In the genomic region with DNA sequence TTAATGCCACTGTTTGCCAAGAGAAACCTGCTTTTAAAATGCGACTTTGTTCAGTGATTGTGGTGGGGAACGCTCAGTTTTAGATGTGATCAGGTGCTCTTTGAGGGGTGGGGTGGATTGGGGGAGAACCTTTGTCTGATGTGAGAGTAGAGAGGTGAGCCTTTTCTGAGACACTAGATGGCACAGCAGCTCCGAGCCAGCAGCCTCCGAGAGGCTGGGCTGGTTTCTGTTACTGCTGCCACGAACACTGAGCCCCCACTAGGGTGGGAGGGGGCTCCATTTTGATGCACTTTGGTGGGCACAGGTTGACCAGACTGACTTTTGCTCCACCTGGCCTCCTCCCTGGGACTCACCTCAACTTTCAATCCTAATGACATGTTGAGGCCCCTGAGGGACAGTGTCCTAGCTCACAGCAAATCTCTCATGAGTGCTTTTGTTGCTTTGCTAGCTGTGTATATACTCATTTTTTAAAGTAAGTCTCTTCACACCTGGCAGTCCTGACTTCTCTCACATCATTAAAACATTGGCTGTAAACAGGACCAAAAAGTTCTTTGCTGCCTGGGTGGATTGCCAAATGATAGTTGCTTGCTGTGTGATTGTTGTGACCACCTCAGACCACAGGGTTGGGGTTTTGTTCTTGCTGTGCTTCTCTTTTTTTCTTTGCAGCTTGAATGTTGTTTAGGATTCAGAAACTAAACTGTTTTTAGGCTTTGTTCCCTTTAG, we compare ENCODE assay signal across 1 cellular context.
TF ChIP-seq lines count a peak whose summit lies in the region.

No MANE protein-coding gene starts in this region.

TF ChIP-seq in SK-N-SH treated with all-trans-retinoic acid at 6 μM for 48 hours, 23 proteins besides CTCF, POLR2A, EP300 and RAD21 (continued from another document):
- TF ChIP-seq, protein P1, sequence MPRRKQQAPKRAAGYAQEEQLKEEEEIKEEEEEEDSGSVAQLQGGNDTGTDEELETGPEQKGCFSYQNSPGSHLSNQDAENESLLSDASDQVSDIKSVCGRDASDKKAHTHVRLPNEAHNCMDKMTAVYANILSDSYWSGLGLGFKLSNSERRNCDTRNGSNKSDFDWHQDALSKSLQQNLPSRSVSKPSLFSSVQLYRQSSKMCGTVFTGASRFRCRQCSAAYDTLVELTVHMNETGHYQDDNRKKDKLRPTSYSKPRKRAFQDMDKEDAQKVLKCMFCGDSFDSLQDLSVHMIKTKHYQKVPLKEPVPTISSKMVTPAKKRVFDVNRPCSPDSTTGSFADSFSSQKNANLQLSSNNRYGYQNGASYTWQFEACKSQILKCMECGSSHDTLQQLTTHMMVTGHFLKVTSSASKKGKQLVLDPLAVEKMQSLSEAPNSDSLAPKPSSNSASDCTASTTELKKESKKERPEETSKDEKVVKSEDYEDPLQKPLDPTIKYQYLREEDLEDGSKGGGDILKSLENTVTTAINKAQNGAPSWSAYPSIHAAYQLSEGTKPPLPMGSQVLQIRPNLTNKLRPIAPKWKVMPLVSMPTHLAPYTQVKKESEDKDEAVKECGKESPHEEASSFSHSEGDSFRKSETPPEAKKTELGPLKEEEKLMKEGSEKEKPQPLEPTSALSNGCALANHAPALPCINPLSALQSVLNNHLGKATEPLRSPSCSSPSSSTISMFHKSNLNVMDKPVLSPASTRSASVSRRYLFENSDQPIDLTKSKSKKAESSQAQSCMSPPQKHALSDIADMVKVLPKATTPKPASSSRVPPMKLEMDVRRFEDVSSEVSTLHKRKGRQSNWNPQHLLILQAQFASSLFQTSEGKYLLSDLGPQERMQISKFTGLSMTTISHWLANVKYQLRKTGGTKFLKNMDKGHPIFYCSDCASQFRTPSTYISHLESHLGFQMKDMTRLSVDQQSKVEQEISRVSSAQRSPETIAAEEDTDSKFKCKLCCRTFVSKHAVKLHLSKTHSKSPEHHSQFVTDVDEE (CRISPR knock-in tag; IDR thresholded peaks at IDR 0.05) = no peak
- TF ChIP-seq ZNF8 (CRISPR knock-in tag; IDR thresholded peaks at IDR 0.05) = no peak
- no peak for TF ChIP-seq ZNF70 (CRISPR knock-in tag; IDR thresholded peaks at IDR 0.05)
- no peak for TF ChIP-seq CSRNP3 (CRISPR knock-in tag; IDR thresholded peaks at IDR 0.05)
- TF ChIP-seq GLIS3 (CRISPR knock-in tag; IDR thresholded peaks at IDR 0.05) = no peak
- TF ChIP-seq, protein P2, sequence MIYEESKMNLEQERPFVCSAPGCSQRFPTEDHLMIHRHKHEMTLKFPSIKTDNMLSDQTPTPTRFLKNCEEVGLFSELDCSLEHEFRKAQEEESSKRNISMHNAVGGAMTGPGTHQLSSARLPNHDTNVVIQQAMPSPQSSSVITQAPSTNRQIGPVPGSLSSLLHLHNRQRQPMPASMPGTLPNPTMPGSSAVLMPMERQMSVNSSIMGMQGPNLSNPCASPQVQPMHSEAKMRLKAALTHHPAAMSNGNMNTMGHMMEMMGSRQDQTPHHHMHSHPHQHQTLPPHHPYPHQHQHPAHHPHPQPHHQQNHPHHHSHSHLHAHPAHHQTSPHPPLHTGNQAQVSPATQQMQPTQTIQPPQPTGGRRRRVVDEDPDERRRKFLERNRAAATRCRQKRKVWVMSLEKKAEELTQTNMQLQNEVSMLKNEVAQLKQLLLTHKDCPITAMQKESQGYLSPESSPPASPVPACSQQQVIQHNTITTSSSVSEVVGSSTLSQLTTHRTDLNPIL (CRISPR knock-in tag; IDR thresholded peaks at IDR 0.05; ENCODE audit: low read depth) = no peak
- TF ChIP-seq OSR1 (CRISPR knock-in tag; IDR thresholded peaks at IDR 0.05) = no peak
- no peak for TF ChIP-seq ZNF565 (CRISPR knock-in tag; conservative IDR thresholded peaks at IDR 0.05; ENCODE audit: low read depth)
- TF ChIP-seq RARB (CRISPR knock-in tag; IDR thresholded peaks at IDR 0.05) = no peak
